ENCODE assay signal across 20 cellular contexts in the genomic region with DNA sequence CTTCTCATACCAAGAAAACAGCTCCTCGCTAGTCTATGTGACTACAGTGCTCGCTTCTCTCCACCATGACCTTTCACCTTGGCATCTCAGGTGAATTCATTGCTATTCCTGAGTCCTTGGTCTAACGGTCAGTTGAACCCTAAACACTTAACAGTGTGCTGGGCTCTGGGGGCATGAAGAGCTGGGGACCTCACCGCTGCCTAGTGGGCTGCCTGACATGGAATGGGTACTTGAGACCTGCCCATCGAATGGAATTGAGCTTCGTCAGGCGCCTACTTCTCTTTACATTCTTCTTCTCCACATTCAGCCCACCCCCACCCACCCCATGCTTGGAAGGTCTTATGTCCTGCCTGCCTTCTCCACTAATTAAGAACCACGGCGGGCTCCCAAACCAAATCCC.
"Had no signal": no experiment of that assay in that cellular context is flagged by ENCODE, and none has a peak within 500 bp of the region (broad histone marks: within the 10 kb centered on the region; RNA-seq: fewer than 3 reads in every experiment).

No MANE protein-coding gene starts in this region.

- H3K36me3 Mint-ChIP-seq: naive B cell; stimulated activated memory B cell treated with anti-CD40 and anti-IgM and Interleukin-4, amounts not matched to agents 10 μg/mL and 1 μg/mL and 100 μg/mL, for 72 hours had no signal

- H3K9me3 ChIP-seq: heart right ventricle, left ventricle myocardium inferior, lower lobe of right lung, neutrophil, thoracic aorta, transverse colon had no signal

- H3K4me3 ChIP-seq: cardiac muscle cell, heart right ventricle, left ventricle myocardium inferior, lower lobe of right lung, thoracic aorta, transverse colon had no signal

- H3K27ac Mint-ChIP-seq: naive B cell; stimulated activated memory B cell treated with anti-CD40 and anti-IgM and Interleukin-4, amounts not matched to agents 10 μg/mL and 1 μg/mL and 100 μg/mL, for 72 hours; stimulated activated naive CD8-positive, alpha-beta T cell treated with anti-CD3 and anti-CD28 coated beads, Interleukin-15, Interleukin-2, amounts not matched to agents 100 ng/mL and 50 ng/mL, for 24 hours had no signal

- H3K9me3 Mint-ChIP-seq: naive B cell; stimulated activated memory B cell treated with anti-CD40 and anti-IgM and Interleukin-4, amounts not matched to agents 10 μg/mL and 1 μg/mL and 100 μg/mL, for 72 hours; stimulated activated naive CD8-positive, alpha-beta T cell treated with anti-CD3 and anti-CD28 coated beads, Interleukin-15, Interleukin-2, amounts not matched to agents 100 ng/mL and 50 ng/mL, for 24 hours had no signal

- H3K4me3 Mint-ChIP-seq: naive B cell; stimulated activated memory B cell treated with anti-CD40 and anti-IgM and Interleukin-4, amounts not matched to agents 10 μg/mL and 1 μg/mL and 100 μg/mL, for 72 hours; stimulated activated naive CD8-positive, alpha-beta T cell treated with anti-CD3 and anti-CD28 coated beads, Interleukin-15, Interleukin-2, amounts not matched to agents 100 ng/mL and 50 ng/mL, for 24 hours had no signal

- ATAC-seq: left cardiac atrium; lower lobe of right lung; right cardiac atrium; stimulated activated memory B cell treated with anti-CD40 and anti-IgM and Interleukin-4, amounts not matched to agents 10 μg/mL and 1 μg/mL and 100 μg/mL, for 72 hours had no signal

- H3K27me3 ChIP-seq: cardiac muscle cell, foreskin keratinocyte, heart right ventricle, neutrophil, transverse colon had no signal

- H3K27ac ChIP-seq: cardiac muscle cell, lower lobe of right lung, neutrophil, thoracic aorta had no signal

- DNase-seq: effector memory CD4-positive, alpha-beta T cell; heart right ventricle; hypothalamus; kidney; left cardiac atrium; left ventricle myocardium inferior; lower lobe of right lung; mesenchymal stem cell; naive B cell; right cardiac atrium; stimulated activated CD4-positive, alpha-beta T cell treated with anti-CD3 and anti-CD28 coated beads, Interleukin-15, amount 100 ng/mL, for 24 hours; stimulated activated CD4-positive, alpha-beta T cell treated with anti-CD3 and anti-CD28 coated beads, Interleukin-1b, Interleukin-23, amount 100 ng/mL, for 48 hours; stimulated activated CD4-positive, alpha-beta T cell treated with anti-CD3 and anti-CD28 coated beads, Interleukin-4, amount 100 ng/mL, for 24 hours; transverse colon had no signal

- H3K36me3 ChIP-seq: cardiac muscle cell, heart right ventricle, left ventricle myocardium inferior, lower lobe of right lung, neutrophil, thoracic aorta, transverse colon had no signal

- FAIRE-seq: kidney had no signal

- H3K4me1 Mint-ChIP-seq: naive B cell; stimulated activated memory B cell treated with anti-CD40 and anti-IgM and Interleukin-4, amounts not matched to agents 10 μg/mL and 1 μg/mL and 100 μg/mL, for 72 hours had no signal
